In genomic region chr14:55089547-55090153, GRCh38 we compare ENCODE assay signal across 8 cellular contexts. TPM values are rescaled to one million over a fixed set of nuclear protein-coding genes. Genes with fewer than 3 reads are reported as not detected.
DNase-seq lines count a peak whose midpoint lies in the region; ATAC-seq, FAIRE-seq and TF ChIP-seq lines count a peak whose summit lies in the region.
"Not testable (repeated sequence)": the region's sequence is repeated elsewhere in the genome, so short reads cannot be mapped to it uniquely, and the experiment has no call there.

No MANE protein-coding gene starts in this region.

- dilution Hi-C loops in keratinocyte (cut with MboI; ENCODE audit: extremely low pct_ligation_motif_present, low sequenced_read_pairs) = not testable (repeated sequence)

- peaks cover 15% of the 10 kb centered on the region for H3K4me1 ChIP-seq in keratinocyte (ENCODE audit: control insufficient read depth, extremely low read depth, insufficient read depth, low read length)

- H3K9me1 ChIP-seq in keratinocyte (ENCODE audit: control insufficient read depth, extremely low read depth, insufficient read depth, low read length) = not testable (repeated sequence)

- H3K27me3 ChIP-seq in keratinocyte (ENCODE audit: control insufficient read depth, extremely low read depth, insufficient read depth, low read length) = not testable (repeated sequence)

- TF ChIP-seq CTCF in keratinocyte (optimal IDR thresholded peaks at IDR 0.05 in 1 of 3, IDR thresholded peaks at IDR 0.05 in 1 of 3, conservative IDR thresholded peaks at IDR 0.05 in 1 of 3; ENCODE audit: extremely low read depth in 1 of 3, insufficient read depth in 2 of 3, low read length in 3 of 3) = peak; percentile 80 to 98 (median 87)

- FAIRE-seq in keratinocyte (lab: Jason Lieb, UNC) = not testable (repeated sequence)

- not testable (repeated sequence) for H3K4me3 ChIP-seq in keratinocyte (ENCODE audit: control insufficient read depth in 2 of 3, extremely low read depth in 1 of 3, insufficient read depth in 2 of 3, low read depth in 1 of 3, low read length in 3 of 3)

- not testable (repeated sequence) for H3K9me3 ChIP-seq in keratinocyte (ENCODE audit: control insufficient read depth, low read depth, low read length)

- H3K79me2 ChIP-seq in keratinocyte (ENCODE audit: control insufficient read depth, insufficient read depth, low read length) = not testable (repeated sequence)

- H2AFZ ChIP-seq in keratinocyte (ENCODE audit: control insufficient read depth, low read length) = peak overlapping the region; percentile 59

- not testable (repeated sequence) for H4K20me1 ChIP-seq in keratinocyte (ENCODE audit: control insufficient read depth, extremely low read depth, insufficient read depth, low read length)

- not testable (repeated sequence) for H3K36me3 ChIP-seq in keratinocyte (ENCODE audit: control insufficient read depth in 2 of 2, extremely low read depth in 1 of 2, insufficient read depth in 2 of 2, low read length in 2 of 2)

- ATAC-seq in GM19025 (IDR thresholded peaks at IDR 0.05; ENCODE audit: low read depth, unreplicated experiment) (peak; percentile 57), HG03460 (IDR thresholded peaks at IDR 0.05; ENCODE audit: unreplicated experiment) (peak; percentile 70)

- not testable (repeated sequence) for H3K27ac ChIP-seq in caudate nucleus (ENCODE audit: low read depth, low read length)
- H3K27ac ChIP-seq in keratinocyte (ENCODE audit: control insufficient read depth, insufficient read depth, low read length) = peak overlapping the region; percentile 25

- H3K9ac ChIP-seq in keratinocyte (ENCODE audit: control insufficient read depth, extremely low read depth, insufficient read depth, low read length) = peak overlapping the region; percentile 31

- DNase-seq in AML-193 (lab: John Stamatoyannopoulos, UW) (peak; percentile 64 to 79), NCI-H524 (lab: John Stamatoyannopoulos, UW) (peak; percentile 53 to 87), caudate nucleus (lab: John Stamatoyannopoulos, UW) (peak in 53 of 61 donors; percentile 8 to 88 (median 44))
- peak; percentile 71 for DNase-seq in activated CD4-positive, CD25-positive, alpha-beta regulatory T cell treated with anti-CD3 and anti-CD28 coated beads, Interleukin-2, amount 50 U/mL, for 72 hours
- not testable (repeated sequence) for DNase-seq in keratinocyte (ENCODE audit: low read depth, low spot score)
- DNase-seq in stimulated activated CD4-positive, alpha-beta T cell treated with anti-CD3 and anti-CD28 coated beads, Interleukin-15, amount 100 ng/mL, for 48 hours (ENCODE audit: low read depth in 2 of 2) = peak; percentile 57 to 73

- H3K4me2 ChIP-seq in keratinocyte (ENCODE audit: control insufficient read depth, extremely low read depth, insufficient read depth, low read depth, low read length) = peak overlapping the region; percentile 14

RNA-seq across cellular contexts. Expression of gene MAPK1IP1L, which starts 38.2 kb away (rescaled TPM):
- polyA plus RNA-seq in keratinocyte = 48.5 to 114 TPM (median 53.0 TPM) in 3 replicates
- polyA plus RNA-seq in keratinocyte (2011; ENCODE audit: low read depth) = 11.3 TPM
- polyA plus RNA-seq in keratinocyte (2011; cell fraction: cytosol; rRNA removed) = 81.8 and 103 TPM in 2 replicates
- 84.0 and 134 TPM in 2 replicates for polyA plus RNA-seq in keratinocyte (2011; cell fraction: nucleus; rRNA removed)
- polyA plus RNA-seq in keratinocyte (2012; ENCODE audit: low replicate concordance) = 43.0 and 57.7 TPM in 2 replicates
- polyA minus RNA-seq in keratinocyte = 170 to 503 TPM (median 289 TPM) in 3 replicates
- polyA minus RNA-seq in keratinocyte (2011; cell fraction: cytosol; rRNA and poly(A)+ RNA removed) = 245 TPM
- 43.7 and 61.0 TPM in 2 replicates for polyA minus RNA-seq in keratinocyte (2011; cell fraction: nucleus; rRNA and poly(A)+ RNA removed)

RNA-seq across cellular contexts. Expression of gene LGALS3, which starts 39.4 kb away (rescaled TPM):
- polyA plus RNA-seq in keratinocyte = 134 to 202 TPM (median 193 TPM) in 3 replicates
- 67.5 TPM for polyA plus RNA-seq in keratinocyte (2011; ENCODE audit: low read depth)
- polyA plus RNA-seq in keratinocyte (2011; cell fraction: cytosol; rRNA removed) = 201 and 210 TPM in 2 replicates
- 92.3 and 104 TPM in 2 replicates for polyA plus RNA-seq in keratinocyte (2011; cell fraction: nucleus; rRNA removed)
- polyA plus RNA-seq in keratinocyte (2012; ENCODE audit: low replicate concordance) = 168 and 322 TPM in 2 replicates
- 64.6 to 96.7 TPM (median 72.3 TPM) in 3 replicates for polyA minus RNA-seq in keratinocyte
- 138 TPM for polyA minus RNA-seq in keratinocyte (2011; cell fraction: cytosol; rRNA and poly(A)+ RNA removed)
- polyA minus RNA-seq in keratinocyte (2011; cell fraction: nucleus; rRNA and poly(A)+ RNA removed) = 52.1 and 53.9 TPM in 2 replicates
